10 cellular contexts compared by ENCODE assay signal in genomic region chr20:23145281-23145700, GRCh38. TPM values are rescaled to one million over a fixed set of nuclear protein-coding genes. Genes with fewer than 3 reads are reported as not detected.
DNase-seq lines count a peak whose midpoint lies in the region; ATAC-seq and TF ChIP-seq lines count a peak whose summit lies in the region.
"Had no signal": no experiment of that assay in that cellular context is flagged by ENCODE, and none has a peak within 500 bp of the region (broad histone marks: within the 10 kb centered on the region; RNA-seq: fewer than 3 reads in every experiment).

No MANE protein-coding gene starts in this region.

- H3K4me1 ChIP-seq in adrenal gland (replicated peaks in 1 of 2) (peaks cover 18 to 48% of the 10 kb centered on the region in 2 donors), spleen (peaks cover 23 to 84% (median 62%) of the 10 kb centered on the region in 6 donors), hepatocyte (ENCODE audit: insufficient read depth) (peaks cover 4% of the 10 kb centered on the region)

- H2AFZ ChIP-seq in hepatocyte = no peak overlapping the region

- no peaks in the 10 kb centered on the region for H3K79me2 ChIP-seq in hepatocyte

- H4K20me1 ChIP-seq in hepatocyte (ENCODE audit: insufficient read depth, poor library complexity, severe bottlenecking) = no peaks in the 10 kb centered on the region

- ATAC-seq in GM18502 (IDR thresholded peaks at IDR 0.05; ENCODE audit: poor library complexity, unreplicated experiment) = no peak
- ATAC-seq: mucosa of descending colon, T-cell had no signal

- H3K27ac ChIP-seq in adrenal gland (peak overlapping the region in 3 of 5 donors; percentile 48 to 75 (median 63)), spleen (peak overlapping the region in 6 of 8 donors; percentile 7 to 93 (median 31)), hepatocyte (no peak overlapping the region)

- 59 to 73% (median 65%) methylated on average over 9 of the region's 9 CpGs for WGBS in adrenal gland, 4 donors
- WGBS in spleen, 5 donors = 68 to 76% (median 74%) methylated on average over 9 of the region's 9 CpGs
- WGBS in hepatocyte (ENCODE audit: low lambda C conversion rate, missing lambda C conversion rate) = 92% methylated on average over 9 of the region's 9 CpGs

- H3K4me3 ChIP-seq in adrenal gland = no peak overlapping the region
- no peak overlapping the region for H3K4me3 ChIP-seq in spleen
- H3K4me3 ChIP-seq in hepatocyte = no peak overlapping the region
- H3K4me3 ChIP-seq: mucosa of descending colon had no signal

- no peak for TF ChIP-seq CTCF in adrenal gland (IDR thresholded peaks at IDR 0.05)
- TF ChIP-seq CTCF in spleen (IDR thresholded peaks at IDR 0.05 in 8 of 11, conservative IDR thresholded peaks at IDR 0.05 in 3 of 11) = no peak
- TF ChIP-seq CTCF in hepatocyte (IDR thresholded peaks at IDR 0.05; ENCODE audit: poor library complexity) = no peak

- H3K4me2 ChIP-seq in hepatocyte = no peak overlapping the region

- no peaks in the 10 kb centered on the region for H3K9me3 ChIP-seq in adrenal gland (replicated peaks in 1 of 3)
- H3K9me3 ChIP-seq in spleen = no peaks in the 10 kb centered on the region
- no peaks in the 10 kb centered on the region for H3K9me3 ChIP-seq in hepatocyte (ENCODE audit: low read depth)
- H3K9me3 ChIP-seq: mucosa of descending colon had no signal

- peak; percentile 84 for DNase-seq in HT1080 (ENCODE audit: low read depth)
- peak in 6 of 7 donors; percentile 57 to 75 (median 62) for DNase-seq in adrenal gland
- peak; percentile 75 for DNase-seq in glomerular endothelial cell (ENCODE audit: extremely low read depth, low read depth, low spot score)
- no peak for DNase-seq in spleen
- DNase-seq in KG1 (lab: John Stamatoyannopoulos, UW) = no peak
- DNase-seq in hepatocyte (ENCODE audit: low spot score) = no peak
- DNase-seq: NCI-H1694 treated with DMSO at 0.1 percent for 48 hours, T-cell had no signal

- H3K36me3 ChIP-seq in adrenal gland (replicated peaks in 1 of 2) = no peaks in the 10 kb centered on the region
- no peaks in the 10 kb centered on the region for H3K36me3 ChIP-seq in spleen
- no peaks in the 10 kb centered on the region for H3K36me3 ChIP-seq in hepatocyte (replicated peaks; ENCODE audit: insufficient read depth, low read depth)

- no peaks in the 10 kb centered on the region for H3K9me2 ChIP-seq in hepatocyte (replicated peaks; ENCODE audit: insufficient read depth)

- H3K27me3 ChIP-seq in adrenal gland (no peaks in the 10 kb centered on the region), spleen (replicated peaks in 1 of 7) (no peaks in the 10 kb centered on the region), hepatocyte (no peaks in the 10 kb centered on the region)

- intact Hi-C loops in adrenal gland (cut with DNase I) (no loop called here), spleen (cut with DNase I; ENCODE audit: low total_unique reads) (no loop called here)

- TF ChIP-seq POLR2A in adrenal gland (IDR thresholded peaks at IDR 0.05) = no peak
- no peak for TF ChIP-seq POLR2A in spleen (IDR thresholded peaks at IDR 0.05)

RNA-seq across cellular contexts. Expression of gene CD93, which starts 59.2 kb away (rescaled TPM):
- 0.03 and 0.20 TPM in 2 replicates for total RNA-seq in HT1080 (2014; rRNA removed; shearing (Covaris generic))
- polyA plus RNA-seq in HT1080 (2015; cell fraction: cytosol; rRNA removed) = 0.07 and 0.10 TPM in 2 replicates
- polyA plus RNA-seq in HT1080 (2015; cell fraction: nucleus; rRNA removed) = 0.17 and 0.24 TPM in 2 replicates
- total RNA-seq in adrenal gland = 10 to 100 TPM; 22.5 to 83.0 (median 53.7) TPM
- 10 to 100 TPM in 1 of 3 donors, 1 to 10 TPM in 2; 4.3 to 16.1 (median 8.0) TPM for polyA plus RNA-seq in adrenal gland
- total RNA-seq in glomerular endothelial cell = 604 and 1,041 TPM in 2 replicates
- total RNA-seq in spleen = 100 to 1,000 TPM in 1 of 7 donors, 10 to 100 TPM in 6; 50.4 to 103 (median 75.4) TPM
- polyA plus RNA-seq in spleen = 1 to 10 TPM; 4.1 to 6.0 (median 5.9) TPM
- 2.1 and 4.1 TPM in 2 replicates for total RNA-seq in hepatocyte
- 0.07 and 0.17 TPM in 2 replicates for polyA plus RNA-seq in hepatocyte

Comparison
In these comparisons a context has a peak if more than half of its experiments do, and no peak if none do; other contexts are left out.
1. DNase-seq: peak in HT1080 (single experiment), adrenal gland (6 of 7) and glomerular endothelial cell (single experiment); none in spleen (single experiment), KG1 (single experiment) and hepatocyte (single experiment).